ENCODE assay signal across 17 cellular contexts in genomic region chr1:7528386-7529031, GRCh38.
"Had no signal": no experiment of that assay in that cellular context is flagged by ENCODE, and none has a peak within 500 bp of the region (broad histone marks: within the 10 kb centered on the region; RNA-seq: fewer than 3 reads in every experiment).

No MANE protein-coding gene starts in this region.

- H3K9me3 ChIP-seq: adrenal gland, lower lobe of right lung, neutrophil, sigmoid colon had no signal

- ATAC-seq: activated CD4-positive, CD25-positive, alpha-beta regulatory T cell treated with anti-CD3 and anti-CD28 coated beads, Interleukin-2, amount 50 U/mL, for 24 hours; left cardiac atrium; lower lobe of right lung; naive thymus-derived CD4-positive, alpha-beta T cell had no signal

- H3K4me1 Mint-ChIP-seq: activated naive CD4-positive, alpha-beta T cell treated with anti-CD3 and anti-CD28 coated beads, Interleukin-2, amount 10 ng/mL, durations not matched to agents 7 days and 5 days; naive thymus-derived CD4-positive, alpha-beta T cell had no signal

- H3K4me3 ChIP-seq: adrenal gland, lower lobe of right lung, sigmoid colon had no signal

- H3K27me3 ChIP-seq: adrenal gland, neutrophil had no signal

- H3K4me1 ChIP-seq: adrenal gland, lower lobe of right lung had no signal

- DNase-seq: activated naive CD4-positive, alpha-beta T cell treated with anti-CD3 and anti-CD28 coated beads, Interleukin-2, amount 10 ng/mL, durations not matched to agents 7 days and 5 days; adrenal gland; dermis blood vessel endothelial cell; hypothalamus; left cardiac atrium; midbrain; naive thymus-derived CD4-positive, alpha-beta T cell; sigmoid colon; stimulated activated CD4-positive, alpha-beta T cell treated with anti-CD3 and anti-CD28 coated beads, Interleukin-15, amount 100 ng/mL, for 24 hours; stimulated activated CD4-positive, alpha-beta T cell treated with anti-CD3 and anti-CD28 coated beads, Interleukin-4, amount 100 ng/mL, for 24 hours had no signal

- H3K27ac ChIP-seq: adrenal gland, lower lobe of right lung, neutrophil, sigmoid colon had no signal

- H3K36me3 ChIP-seq: adrenal gland, lower lobe of right lung, neutrophil, sigmoid colon had no signal

- H3K9me3 Mint-ChIP-seq: activated naive CD4-positive, alpha-beta T cell treated with anti-CD3 and anti-CD28 coated beads, Interleukin-2, amount 10 ng/mL, durations not matched to agents 7 days and 5 days; activated T-helper 2 cell treated with anti-CD3 and anti-CD28 coated beads, Interferon-gamma antibody, Interleukin-2, Interleukin-4, amounts not matched to agents 10 μg/mL and 5 μg/mL and 100 μg/mL, durations not matched to agents 14 hours and 24 hours and 36 hours; brain; stimulated activated naive CD8-positive, alpha-beta T cell treated with anti-CD3 and anti-CD28 coated beads, Interleukin-15, Interleukin-2, amounts not matched to agents 100 ng/mL and 50 ng/mL, for 24 hours had no signal

- H3K4me3 Mint-ChIP-seq: activated naive CD4-positive, alpha-beta T cell treated with anti-CD3 and anti-CD28 coated beads, Interleukin-2, amount 10 ng/mL, durations not matched to agents 7 days and 5 days; brain; naive thymus-derived CD4-positive, alpha-beta T cell; stimulated activated naive CD8-positive, alpha-beta T cell treated with anti-CD3 and anti-CD28 coated beads, Interleukin-15, Interleukin-2, amounts not matched to agents 100 ng/mL and 50 ng/mL, for 24 hours had no signal

- H3K27ac Mint-ChIP-seq: activated naive CD4-positive, alpha-beta T cell treated with anti-CD3 and anti-CD28 coated beads, Interleukin-2, amount 10 ng/mL, durations not matched to agents 7 days and 5 days; naive thymus-derived CD4-positive, alpha-beta T cell; progenitor cell of endocrine pancreas; stimulated activated naive CD8-positive, alpha-beta T cell treated with anti-CD3 and anti-CD28 coated beads, Interleukin-15, Interleukin-2, amounts not matched to agents 100 ng/mL and 50 ng/mL, for 24 hours had no signal

- H3K36me3 Mint-ChIP-seq: activated naive CD4-positive, alpha-beta T cell treated with anti-CD3 and anti-CD28 coated beads, Interleukin-2, amount 10 ng/mL, durations not matched to agents 7 days and 5 days; brain; naive thymus-derived CD4-positive, alpha-beta T cell had no signal
